Comparison of ENCODE assay signal across 11 cellular contexts in genomic region chr3:4994144-4994730, GRCh38. TPM values are rescaled to one million over a fixed set of nuclear protein-coding genes. Genes with fewer than 3 reads are reported as not detected.
A peak's percentile ranks its signal among the peaks of the same experiment; 100 is the strongest.
DNase-seq lines count a peak whose midpoint lies in the region; ATAC-seq and TF ChIP-seq lines count a peak whose summit lies in the region.
"Had no signal": no experiment of that assay in that cellular context is flagged by ENCODE, and none has a peak within 500 bp of the region (broad histone marks: within the 10 kb centered on the region; RNA-seq: fewer than 3 reads in every experiment).

No MANE protein-coding gene starts in this region.

- ATAC-seq in heart right ventricle (peak in 1 of 8 donors; percentile 10), Right ventricle myocardium superior (ENCODE audit: poor library complexity) (no peak), GM21737 (IDR thresholded peaks at IDR 0.05; ENCODE audit: unreplicated experiment) (no peak)

- H3K36me3 ChIP-seq in heart right ventricle (no peaks in the 10 kb centered on the region), ascending aorta (no peaks in the 10 kb centered on the region), mesodermal cell (ENCODE audit: control insufficient read depth, insufficient read depth, low read length) (no peaks in the 10 kb centered on the region)
- H3K36me3 ChIP-seq: BLaER1 had no signal

- H3K9me3 ChIP-seq in heart right ventricle (no peaks in the 10 kb centered on the region), ascending aorta (no peaks in the 10 kb centered on the region), mesodermal cell (ENCODE audit: control insufficient read depth, low read length) (no peaks in the 10 kb centered on the region)
- H3K9me3 ChIP-seq: BLaER1 had no signal

- DNase-seq in heart right ventricle (no peak), Right ventricle myocardium superior (no peak), ascending aorta (ENCODE audit: low spot score in 2 of 2) (peak in 1 of 2 donors; percentile 35), cerebellar cortex (ENCODE audit: low spot score) (no peak), NCI-H2081 treated with DMSO at 0.1 percent for 48 hours (lab: John Stamatoyannopoulos, UW) (no peak), HK-2 (ENCODE audit: unreplicated experiment) (no peak)
- DNase-seq: NCI-H2081, T-helper 9 cell had no signal

- H3K27ac ChIP-seq in heart right ventricle: peak overlapping the region; percentile 28 to 83 (median 68)
- peak overlapping the region; percentile 87 to 88 for H3K27ac ChIP-seq in ascending aorta
- peak overlapping the region; percentile 97 for H3K27ac ChIP-seq in mesodermal cell (ENCODE audit: low read depth, low read length, severe bottlenecking)
- H3K27ac ChIP-seq: BLaER1 had no signal

- H3K4me1 ChIP-seq in heart right ventricle (peaks cover 4 to 49% (median 16%) of the 10 kb centered on the region in 9 donors), ascending aorta (peaks cover 2 to 19% of the 10 kb centered on the region in 2 donors), mesodermal cell (ENCODE audit: control insufficient read depth, insufficient read depth, low read length, poor library complexity, severe bottlenecking) (peaks cover 32% of the 10 kb centered on the region)

- no peaks in the 10 kb centered on the region for H3K27me3 ChIP-seq in heart right ventricle
- H3K27me3 ChIP-seq in ascending aorta: no peaks in the 10 kb centered on the region
- H3K27me3 ChIP-seq: BLaER1 had no signal

- intact Hi-C loops in heart right ventricle (cut with DNase I) (no loop called here), Right ventricle myocardium superior (cut with DNase I) (no loop called here), ascending aorta (cut with DNase I) (loop anchor here (2.0 kb wide), 1 partner anchor 29 kb away; no protein-coding TSS in a partner anchor)

- H3K4me3 ChIP-seq in heart right ventricle (no peak overlapping the region), ascending aorta (no peak overlapping the region), mesodermal cell (ENCODE audit: extremely low read depth, insufficient read depth, low read length, poor library complexity, severe bottlenecking) (no peak overlapping the region)
- H3K4me3 ChIP-seq: BLaER1 had no signal

- TF ChIP-seq CTCF in heart right ventricle (IDR thresholded peaks at IDR 0.05): no peak
- TF ChIP-seq CTCF in ascending aorta (IDR thresholded peaks at IDR 0.05): no peak

RNA-seq across cellular contexts. Expression of gene BHLHE40, which starts 15.0 kb away (rescaled TPM):
- total RNA-seq in heart right ventricle (100 to 1,000 TPM in 1 of 10 donors, 10 to 100 TPM in 9; 14.2 to 209 (median 54.9) TPM), Right ventricle myocardium superior (22.8 TPM), ascending aorta (52.2 TPM)
- 10 to 100 TPM; 10.0 to 10.7 TPM for polyA plus RNA-seq in heart right ventricle
- polyA plus RNA-seq in mesodermal cell (2013, experiment 1 of 2): 32.8 TPM
- polyA plus RNA-seq in mesodermal cell (2013, experiment 2 of 2): 26.5 TPM
